ENCODE assay signal across 22 cellular contexts in the genomic region with DNA sequence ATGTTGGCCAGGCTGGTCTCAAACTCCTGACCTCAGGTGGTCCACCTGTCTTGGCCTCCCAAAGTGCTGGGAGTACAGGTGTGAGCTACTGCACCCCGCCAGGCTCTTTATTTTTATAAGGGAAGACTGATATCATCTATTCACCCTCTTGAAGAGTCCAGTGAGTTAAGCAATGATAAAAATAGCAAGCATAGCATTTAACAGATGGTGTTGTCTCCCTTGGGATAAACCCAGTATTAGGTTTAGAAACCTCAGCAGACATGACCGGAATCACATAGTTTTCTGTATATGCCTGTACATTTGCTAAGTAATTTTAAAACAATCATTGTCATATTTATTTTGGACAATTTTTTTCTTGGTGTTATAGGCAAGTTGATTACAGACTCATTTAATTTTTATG.
"Had no signal": no experiment of that assay in that cellular context is flagged by ENCODE, and none has a peak within 500 bp of the region (broad histone marks: within the 10 kb centered on the region; RNA-seq: fewer than 3 reads in every experiment).

No MANE protein-coding gene starts in this region.

- H3K27ac Mint-ChIP-seq: activated CD4-positive, alpha-beta memory T cell treated with anti-CD3 and anti-CD28 coated beads, Interleukin-2, amount 10 ng/mL, durations not matched to agents 7 days and 5 days; activated CD8-positive, alpha-beta memory T cell treated with anti-CD3 and anti-CD28 coated beads, Interleukin-2, amount 10 ng/mL, durations not matched to agents 7 days and 5 days; activated naive CD4-positive, alpha-beta T cell treated with anti-CD3 and anti-CD28 coated beads for 36 hours; naive B cell; progenitor cell of endocrine pancreas; stimulated activated naive CD8-positive, alpha-beta T cell treated with anti-CD3 and anti-CD28 coated beads, Interleukin-15, Interleukin-2, amounts not matched to agents 100 ng/mL and 50 ng/mL, for 24 hours; T-helper 2 cell treated with Interferon-gamma antibody and Interleukin-4, amounts not matched to agents 5 μg/mL and 100 μg/mL, for 36 hours; WTC11 had no signal

- DNase-seq: activated CD4-positive, alpha-beta memory T cell treated with anti-CD3 and anti-CD28 coated beads, Interleukin-2, amount 10 ng/mL, durations not matched to agents 7 days and 5 days; activated CD4-positive, alpha-beta T cell treated with anti-CD3 and anti-CD28 coated beads for 48 hours; activated CD8-positive, alpha-beta memory T cell treated with anti-CD3 and anti-CD28 coated beads, Interleukin-2, amount 10 ng/mL, durations not matched to agents 7 days and 5 days; activated naive CD4-positive, alpha-beta T cell treated with anti-CD3 and anti-CD28 coated beads for 36 hours; activated T-cell treated with anti-CD3 and anti-CD28 coated beads, Interleukin-2, amount 50 U/mL, for 1 hour; anterior cingulate cortex; central memory CD4-positive, alpha-beta T cell; colonic mucosa; heart right ventricle; kidney glomerular epithelial cell; left ventricle myocardium superior; naive B cell; small intestine; stimulated activated CD4-positive, alpha-beta T cell treated with anti-CD3 and anti-CD28 coated beads, Interleukin-15, amount 100 ng/mL, for 24 hours; stimulated activated CD4-positive, alpha-beta T cell treated with anti-CD3 and anti-CD28 coated beads, Interleukin-2, amount 100 ng/mL, for 48 hours had no signal

- H3K9me3 Mint-ChIP-seq: activated CD4-positive, alpha-beta memory T cell treated with anti-CD3 and anti-CD28 coated beads, Interleukin-2, amount 10 ng/mL, durations not matched to agents 7 days and 5 days; naive B cell; stimulated activated naive CD8-positive, alpha-beta T cell treated with anti-CD3 and anti-CD28 coated beads, Interleukin-15, Interleukin-2, amounts not matched to agents 100 ng/mL and 50 ng/mL, for 24 hours; T-helper 2 cell treated with Interferon-gamma antibody and Interleukin-4, amounts not matched to agents 5 μg/mL and 100 μg/mL, for 36 hours had no signal

- H3K36me3 Mint-ChIP-seq: activated CD8-positive, alpha-beta memory T cell treated with anti-CD3 and anti-CD28 coated beads, Interleukin-2, amount 10 ng/mL, durations not matched to agents 7 days and 5 days; brain; naive B cell; WTC11 had no signal

- H3K4me3 Mint-ChIP-seq: activated CD4-positive, alpha-beta memory T cell treated with anti-CD3 and anti-CD28 coated beads, Interleukin-2, amount 10 ng/mL, durations not matched to agents 7 days and 5 days; activated CD8-positive, alpha-beta memory T cell treated with anti-CD3 and anti-CD28 coated beads, Interleukin-2, amount 10 ng/mL, durations not matched to agents 7 days and 5 days; activated naive CD4-positive, alpha-beta T cell treated with anti-CD3 and anti-CD28 coated beads for 36 hours; brain; naive B cell; neural crest cell; stimulated activated naive CD8-positive, alpha-beta T cell treated with anti-CD3 and anti-CD28 coated beads, Interleukin-15, Interleukin-2, amounts not matched to agents 100 ng/mL and 50 ng/mL, for 24 hours; T-helper 2 cell treated with Interferon-gamma antibody and Interleukin-4, amounts not matched to agents 5 μg/mL and 100 μg/mL, for 36 hours; WTC11 had no signal

- ATAC-seq: activated CD8-positive, alpha-beta memory T cell treated with anti-CD3 and anti-CD28 coated beads, Interleukin-2, amount 10 ng/mL, durations not matched to agents 7 days and 5 days; gastroesophageal sphincter; heart right ventricle; left ventricle myocardium superior; WTC11 had no signal

- H3K4me1 Mint-ChIP-seq: activated CD4-positive, alpha-beta memory T cell treated with anti-CD3 and anti-CD28 coated beads, Interleukin-2, amount 10 ng/mL, durations not matched to agents 7 days and 5 days; activated CD8-positive, alpha-beta memory T cell treated with anti-CD3 and anti-CD28 coated beads, Interleukin-2, amount 10 ng/mL, durations not matched to agents 7 days and 5 days; naive B cell; neural crest cell; WTC11 had no signal

- H3K27me3 Mint-ChIP-seq: activated CD4-positive, alpha-beta memory T cell treated with anti-CD3 and anti-CD28 coated beads, Interleukin-2, amount 10 ng/mL, durations not matched to agents 7 days and 5 days; activated CD8-positive, alpha-beta memory T cell treated with anti-CD3 and anti-CD28 coated beads, Interleukin-2, amount 10 ng/mL, durations not matched to agents 7 days and 5 days; naive B cell; progenitor cell of endocrine pancreas; stimulated activated naive CD8-positive, alpha-beta T cell treated with anti-CD3 and anti-CD28 coated beads, Interleukin-15, Interleukin-2, amounts not matched to agents 100 ng/mL and 50 ng/mL, for 24 hours had no signal
